Comparison of ENCODE assay signal across 1 cellular context in genomic region chr17:64500923-64501765, GRCh38.
TF ChIP-seq lines count a peak whose summit lies in the region.

No MANE protein-coding gene starts in this region.

TF ChIP-seq in HepG2, 621 proteins besides CTCF, POLR2A, EP300 and RAD21:
- TF ChIP-seq RBM22 (optimal IDR thresholded peaks at IDR 0.05; ENCODE audit: low read length) (peak; percentile 55), ZKSCAN1 (IDR thresholded peaks at IDR 0.05; ENCODE audit: low read length) (peak; percentile 80), TFDP2 (CRISPR knock-in tag; IDR thresholded peaks at IDR 0.05) (no peak), TGIF2 (CRISPR knock-in tag; IDR thresholded peaks at IDR 0.05) (no peak), POLR2AphosphoS5 (IDR thresholded peaks at IDR 0.05; ENCODE audit: low read depth, low read length) (no peak)
